In genomic region chr3:114143817-114144216, GRCh38 we compare ENCODE assay signal across 35 cellular contexts. TPM values are rescaled to one million over a fixed set of nuclear protein-coding genes. Genes with fewer than 3 reads are reported as not detected.
"Had no signal": no experiment of that assay in that cellular context is flagged by ENCODE, and none has a peak within 500 bp of the region (broad histone marks: within the 10 kb centered on the region; RNA-seq: fewer than 3 reads in every experiment).

No MANE protein-coding gene starts in this region.

- H3K9me3 ChIP-seq: breast epithelium, esophagus squamous epithelium, gastrocnemius medialis, neutrophil, pancreas, prostate gland, spleen, suprapubic skin, tibial nerve had no signal

- H3K36me3 ChIP-seq: breast epithelium, esophagus squamous epithelium, gastrocnemius medialis, neutrophil, pancreas, prostate gland, spleen, suprapubic skin, tibial nerve had no signal

- H3K4me1 ChIP-seq: gastrocnemius medialis, prostate gland, spleen had no signal

- H3K27ac Mint-ChIP-seq: activated CD4-positive, alpha-beta T cell treated with anti-CD3 and anti-CD28 coated beads for 36 hours; activated CD8-positive, alpha-beta memory T cell treated with anti-CD3 and anti-CD28 coated beads, Interleukin-2, amount 10 ng/mL, durations not matched to agents 7 days and 5 days; activated CD8-positive, alpha-beta T cell treated with anti-CD3 and anti-CD28 coated beads, Interleukin-2, amount 10 ng/mL, durations not matched to agents 7 days and 5 days; activated naive CD4-positive, alpha-beta T cell treated with anti-CD3 and anti-CD28 coated beads, Interleukin-2, amount 50 U/mL, for 72 hours; activated T-helper 2 cell treated with anti-CD3 and anti-CD28 coated beads, Interferon-gamma antibody, Interleukin-2, Interleukin-4, amounts not matched to agents 10 μg/mL and 5 μg/mL and 100 μg/mL, durations not matched to agents 14 hours and 24 hours and 36 hours; nephron; T-helper 2 cell treated with Interferon-gamma antibody and Interleukin-4, amounts not matched to agents 5 μg/mL and 100 μg/mL, for 36 hours had no signal

- H3K79me2 ChIP-seq: hepatocyte had no signal

- H3K9me3 Mint-ChIP-seq: activated naive CD4-positive, alpha-beta T cell treated with anti-CD3 and anti-CD28 coated beads, Interleukin-2, amount 50 U/mL, for 72 hours; activated T-helper 2 cell treated with anti-CD3 and anti-CD28 coated beads, Interferon-gamma antibody, Interleukin-2, Interleukin-4, amounts not matched to agents 10 μg/mL and 5 μg/mL and 100 μg/mL, durations not matched to agents 14 hours and 24 hours and 36 hours; nephron; T-helper 2 cell treated with Interferon-gamma antibody and Interleukin-4, amounts not matched to agents 5 μg/mL and 100 μg/mL, for 36 hours had no signal

- H3K27ac ChIP-seq: breast epithelium, epithelial cell of prostate, esophagus squamous epithelium, gastrocnemius medialis, hepatocyte, neutrophil, pancreas, prostate gland, spleen, suprapubic skin had no signal

- FAIRE-seq: endometrium, pancreas, urothelium cell line had no signal

- DNase-seq: activated CD4-positive, alpha-beta T cell treated with anti-CD3 and anti-CD28 coated beads for 36 hours; activated CD4-positive, CD25-positive, alpha-beta regulatory T cell; activated CD8-positive, alpha-beta memory T cell treated with anti-CD3 and anti-CD28 coated beads, Interleukin-2, amount 10 ng/mL, durations not matched to agents 7 days and 5 days; activated CD8-positive, alpha-beta T cell treated with anti-CD3 and anti-CD28 coated beads, Interleukin-2, amount 10 ng/mL, durations not matched to agents 7 days and 5 days; activated T-cell treated with anti-CD3 and anti-CD28 coated beads, Interleukin-2, amount 50 U/mL, for 48 hours; anterior cingulate cortex; central memory CD4-positive, alpha-beta T cell; dermis blood vessel endothelial cell; effector CD4-positive, alpha-beta T cell; esophagus squamous epithelium; gastrocnemius medialis; glutamatergic neuron; islet precursor cell; left ventricle myocardium superior; pancreas; retina; spleen; stimulated activated naive CD4-positive, alpha-beta T cell; T-helper 1 cell had no signal

- ATAC-seq: activated CD4-positive, alpha-beta T cell treated with anti-CD3 and anti-CD28 coated beads for 36 hours; activated CD8-positive, alpha-beta memory T cell treated with anti-CD3 and anti-CD28 coated beads, Interleukin-2, amount 10 ng/mL, durations not matched to agents 7 days and 5 days; activated CD8-positive, alpha-beta T cell treated with anti-CD3 and anti-CD28 coated beads, Interleukin-2, amount 10 ng/mL, durations not matched to agents 7 days and 5 days; activated naive CD4-positive, alpha-beta T cell treated with anti-CD3 and anti-CD28 coated beads, Interleukin-2, amount 50 U/mL, for 72 hours; gastrocnemius medialis; left ventricle myocardium superior; pancreas had no signal

- H2AFZ ChIP-seq: hepatocyte had no signal

- H3K27me3 ChIP-seq: breast epithelium, esophagus squamous epithelium, gastrocnemius medialis, hepatocyte, neutrophil, pancreas, spleen, suprapubic skin, tibial nerve had no signal

- H3K4me3 ChIP-seq: breast epithelium, esophagus squamous epithelium, gastrocnemius medialis, hepatocyte, pancreas, prostate gland, spleen, suprapubic skin, tibial nerve had no signal

- H3K4me3 Mint-ChIP-seq: activated CD4-positive, alpha-beta T cell treated with anti-CD3 and anti-CD28 coated beads for 36 hours; activated CD8-positive, alpha-beta memory T cell treated with anti-CD3 and anti-CD28 coated beads, Interleukin-2, amount 10 ng/mL, durations not matched to agents 7 days and 5 days; activated CD8-positive, alpha-beta T cell treated with anti-CD3 and anti-CD28 coated beads, Interleukin-2, amount 10 ng/mL, durations not matched to agents 7 days and 5 days; nephron; T-helper 2 cell treated with Interferon-gamma antibody and Interleukin-4, amounts not matched to agents 5 μg/mL and 100 μg/mL, for 36 hours had no signal

- H3K4me2 ChIP-seq: hepatocyte had no signal

- H3K27me3 Mint-ChIP-seq: activated CD8-positive, alpha-beta memory T cell treated with anti-CD3 and anti-CD28 coated beads, Interleukin-2, amount 10 ng/mL, durations not matched to agents 7 days and 5 days had no signal

- H3K36me3 Mint-ChIP-seq: activated CD8-positive, alpha-beta memory T cell treated with anti-CD3 and anti-CD28 coated beads, Interleukin-2, amount 10 ng/mL, durations not matched to agents 7 days and 5 days; activated naive CD4-positive, alpha-beta T cell treated with anti-CD3 and anti-CD28 coated beads, Interleukin-2, amount 50 U/mL, for 72 hours had no signal

RNA-seq across cellular contexts. Expression of gene DRD3, which starts 35.0 kb away (rescaled TPM):
- total RNA-seq: activated CD4-positive, alpha-beta T cell treated with anti-CD3 and anti-CD28 coated beads for 36 hours; activated CD8-positive, alpha-beta memory T cell treated with anti-CD3 and anti-CD28 coated beads, Interleukin-2, amount 10 ng/mL, durations not matched to agents 7 days and 5 days; activated CD8-positive, alpha-beta T cell treated with anti-CD3 and anti-CD28 coated beads, Interleukin-2, amount 10 ng/mL, durations not matched to agents 7 days and 5 days; activated naive CD4-positive, alpha-beta T cell treated with anti-CD3 and anti-CD28 coated beads, Interleukin-2, amount 50 U/mL, for 72 hours; breast epithelium; dermis blood vessel endothelial cell; esophagus squamous epithelium; gastrocnemius medialis; hepatocyte; left ventricle myocardium superior; lung microvascular endothelial cell; mucosa of gallbladder; pancreas; prostate gland; suprapubic skin; tibial nerve had no signal
- polyA plus RNA-seq: adipose tissue, hepatocyte, pancreas, spleen had no signal
